ENCODE assay signal across 8 cellular contexts in the genomic region with DNA sequence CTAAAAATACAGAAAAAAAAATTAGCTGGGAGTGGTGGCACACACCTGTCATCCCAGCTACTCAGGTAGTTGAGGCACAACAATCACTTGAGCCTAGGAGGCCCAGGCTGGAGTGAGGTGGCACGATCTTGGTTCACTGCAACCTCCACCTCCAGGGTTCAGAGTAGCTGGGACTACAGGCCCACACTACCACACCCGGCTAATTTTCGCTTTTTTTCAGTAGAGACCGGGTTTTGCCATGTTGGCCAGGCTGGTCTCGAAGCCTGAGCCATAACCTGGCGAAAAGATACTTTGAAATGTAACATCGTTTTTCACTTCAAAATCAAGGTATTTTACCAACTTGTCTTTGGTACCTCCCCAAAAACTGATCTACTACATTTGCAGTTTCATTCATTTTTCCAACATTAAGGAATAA. TPM values are rescaled to one million over a fixed set of nuclear protein-coding genes. Genes with fewer than 3 reads are reported as not detected.
DNase-seq lines count a peak whose midpoint lies in the region; ATAC-seq and TF ChIP-seq lines count a peak whose summit lies in the region.
"Had no signal": no experiment of that assay in that cellular context is flagged by ENCODE, and none has a peak within 500 bp of the region (broad histone marks: within the 10 kb centered on the region; RNA-seq: fewer than 3 reads in every experiment).

No MANE protein-coding gene starts in this region.

- H3K27ac ChIP-seq in CD4-positive, alpha-beta memory T cell (ENCODE audit: low read depth, low read length), result no peak overlapping the region
- peak overlapping the region; percentile 5; the same call in 1 of the 2 replicates for H3K27ac ChIP-seq in KMS-11
- H3K27ac ChIP-seq: left lung had no signal

- CTCF ChIA-PET in CD4-positive, alpha-beta memory T cell (lab: Charles Lee; ENCODE audit: partially characterized antibody), result interaction anchor here (0.7 kb wide), 1 partner anchor 374 kb away, joined by 3 read pairs; no protein-coding TSS in a partner anchor

- no peaks in the 10 kb centered on the region for H3K27me3 Mint-ChIP-seq in CD4-positive, alpha-beta memory T cell
- H3K27me3 Mint-ChIP-seq in activated naive CD8-positive, alpha-beta T cell treated with anti-CD3 and anti-CD28 coated beads, Interleukin-2, amount 50 U/mL, for 24 hours, result peaks cover 4% of the 10 kb centered on the region

- no peak overlapping the region for H2AFZ ChIP-seq in KMS-11 (ENCODE audit: low read depth)

- no peak for TF ChIP-seq CTCF in KMS-11 (conservative IDR thresholded peaks at IDR 0.05; ENCODE audit: low read depth, low read length)

- peak; percentile 47 for ATAC-seq in activated naive CD8-positive, alpha-beta T cell treated with anti-CD3 and anti-CD28 coated beads, Interleukin-2, amount 50 U/mL, for 24 hours
- no peak for ATAC-seq in HG02623 (IDR thresholded peaks at IDR 0.05; ENCODE audit: unreplicated experiment)
- ATAC-seq: left lung had no signal

- POLR2A ChIA-PET in CD4-positive, alpha-beta memory T cell (lab: Charles Lee; ENCODE audit: partially characterized antibody), result interaction anchor here (1.8 kb wide), 1 partner anchor 38 kb away, joined by 4 read pairs; a partner anchor contains a TSS

- H3K9me3 Mint-ChIP-seq in CD4-positive, alpha-beta memory T cell, result no peaks in the 10 kb centered on the region
- H3K9me3 Mint-ChIP-seq in activated naive CD8-positive, alpha-beta T cell treated with anti-CD3 and anti-CD28 coated beads, Interleukin-2, amount 50 U/mL, for 24 hours, result no peaks in the 10 kb centered on the region

- peaks cover 51 to 71% of the 10 kb centered on the region in 2 donors for H3K36me3 Mint-ChIP-seq in CD4-positive, alpha-beta memory T cell
- peaks cover 62% of the 10 kb centered on the region for H3K36me3 Mint-ChIP-seq in activated naive CD8-positive, alpha-beta T cell treated with anti-CD3 and anti-CD28 coated beads, Interleukin-2, amount 50 U/mL, for 24 hours (ENCODE audit: low read depth)

- no peaks in the 10 kb centered on the region for H3K9me3 ChIP-seq in CD4-positive, alpha-beta memory T cell (ENCODE audit: control insufficient read depth in 1 of 2, low read length in 2 of 2)
- H3K9me3 ChIP-seq: left lung had no signal

- H3K4me2 ChIP-seq in KMS-11, result no peak overlapping the region

- peak overlapping the region in 6 of 7 donors; percentile 37 to 97 (median 66) for H3K27ac Mint-ChIP-seq in CD4-positive, alpha-beta memory T cell
- H3K27ac Mint-ChIP-seq in activated naive CD8-positive, alpha-beta T cell treated with anti-CD3 and anti-CD28 coated beads, Interleukin-2, amount 50 U/mL, for 24 hours, result peak overlapping the region; percentile 100

- intact Hi-C loops in CD4-positive, alpha-beta memory T cell (cut with micrococcal nuclease), result loop anchor here (10.0 kb wide), 1 partner anchor 1103 kb away; no protein-coding TSS in a partner anchor
- intact Hi-C loops in posterior vena cava (cut with DNase I), result no loop called here

- H4K20me1 ChIP-seq in KMS-11 (ENCODE audit: insufficient read depth), result peaks cover 41% of the 10 kb centered on the region

- peaks cover 41% of the 10 kb centered on the region for H3K4me1 ChIP-seq in CD4-positive, alpha-beta memory T cell (ENCODE audit: insufficient read depth, low read length)
- H3K4me1 ChIP-seq in KMS-11 (ENCODE audit: low read depth, poor library complexity, severe bottlenecking), result peaks cover 39% of the 10 kb centered on the region

- peaks cover 29% of the 10 kb centered on the region for H3K79me2 ChIP-seq in KMS-11 (ENCODE audit: insufficient read depth, low read depth)

- no peak for DNase-seq in CD4-positive, alpha-beta memory T cell
- DNase-seq in activated naive CD8-positive, alpha-beta T cell treated with anti-CD3 and anti-CD28 coated beads, Interleukin-2, amount 50 U/mL, for 24 hours, result peak; percentile 50
- DNase-seq in posterior vena cava (ENCODE audit: low spot score) (no peak), H4 (ENCODE audit: low spot score) (no peak)
- DNase-seq: left lung, SW 1271 had no signal

- no peak overlapping the region for H3K4me3 ChIP-seq in CD4-positive, alpha-beta memory T cell (ENCODE audit: low read length in 2 of 2)
- H3K4me3 ChIP-seq in KMS-11 (IDR thresholded peaks at IDR 0.05; ENCODE audit: insufficient read depth, low read depth, low read length), result no peak overlapping the region
- H3K4me3 ChIP-seq: left lung had no signal

- H3K9ac ChIP-seq in KMS-11, result no peak overlapping the region

- peaks cover 45% of the 10 kb centered on the region for H3K36me3 ChIP-seq in CD4-positive, alpha-beta memory T cell (ENCODE audit: insufficient read depth, low read length)
- peaks cover 37% of the 10 kb centered on the region for H3K36me3 ChIP-seq in KMS-11 (ENCODE audit: insufficient read depth)

- no peak overlapping the region for H3K4me3 Mint-ChIP-seq in CD4-positive, alpha-beta memory T cell
- H3K4me3 Mint-ChIP-seq in activated naive CD8-positive, alpha-beta T cell treated with anti-CD3 and anti-CD28 coated beads, Interleukin-2, amount 50 U/mL, for 24 hours, result peak overlapping the region; percentile 99

- H3K4me1 Mint-ChIP-seq in CD4-positive, alpha-beta memory T cell, result peaks cover 28 to 44% (median 35%) of the 10 kb centered on the region in 4 donors
- peaks cover 35% of the 10 kb centered on the region for H3K4me1 Mint-ChIP-seq in activated naive CD8-positive, alpha-beta T cell treated with anti-CD3 and anti-CD28 coated beads, Interleukin-2, amount 50 U/mL, for 24 hours

- no peaks in the 10 kb centered on the region for H3K27me3 ChIP-seq in CD4-positive, alpha-beta memory T cell (ENCODE audit: insufficient read depth, low read length)
- H3K27me3 ChIP-seq in KMS-11 (ENCODE audit: insufficient read depth, low read depth), result no peaks in the 10 kb centered on the region
- H3K27me3 ChIP-seq: left lung had no signal

RNA-seq across cellular contexts. Expression of a gene that starts 6.1 kb away (rescaled TPM):
- total RNA-seq in CD4-positive, alpha-beta memory T cell, result 100 to 1,000 TPM; 676 to 709 TPM
- polyA plus RNA-seq in CD4-positive, alpha-beta memory T cell, result 100 to 1,000 TPM; 312 to 395 TPM
- 100 to 1,000 TPM; 185 to 193 TPM for total RNA-seq in posterior vena cava
- total RNA-seq in H4 (2014; rRNA removed; shearing (Covaris generic)), result 335 and 341 TPM in 2 replicates

RNA-seq across cellular contexts. Expression of a gene that starts 6.4 kb away (rescaled TPM):
- 10 to 100 TPM; 24.3 to 26.5 TPM for total RNA-seq in CD4-positive, alpha-beta memory T cell
- polyA plus RNA-seq in CD4-positive, alpha-beta memory T cell, result 1 to 10 TPM in 1 of 2 donors, under 1 TPM in 1; 0.95 to 2.2 TPM
- total RNA-seq in posterior vena cava, result 10 to 100 TPM; 12.0 to 15.0 TPM
- total RNA-seq in H4 (2014; rRNA removed; shearing (Covaris generic)), result 2.0 and 2.3 TPM in 2 replicates

RNA-seq across cellular contexts. Expression of a gene that starts 37.1 kb away (rescaled TPM):
- 10 to 100 TPM in 1 of 2 experiments, 1 to 10 TPM in 1; 9.0 to 10.2 TPM for total RNA-seq in CD4-positive, alpha-beta memory T cell
- polyA plus RNA-seq in CD4-positive, alpha-beta memory T cell, result 1 to 10 TPM; 6.1 to 7.0 TPM
- 1 to 10 TPM; 5.4 to 8.4 TPM for total RNA-seq in posterior vena cava
- 25.0 and 27.6 TPM in 2 replicates for total RNA-seq in H4 (2014; rRNA removed; shearing (Covaris generic))

RNA-seq across cellular contexts. Expression of a gene that starts 37.3 kb away (rescaled TPM):
- total RNA-seq in CD4-positive, alpha-beta memory T cell, result 10 to 100 TPM; 13.4 to 13.5 TPM
- polyA plus RNA-seq in CD4-positive, alpha-beta memory T cell, result 1 to 10 TPM; 3.6 to 9.7 TPM
- 1 to 10 TPM; 8.7 to 8.8 TPM for total RNA-seq in posterior vena cava
- total RNA-seq in H4 (2014; rRNA removed; shearing (Covaris generic)), result 24.7 and 27.8 TPM in 2 replicates

RNA-seq across cellular contexts. Expression of a gene that starts 55.4 kb away (rescaled TPM):
- not detected for total RNA-seq in CD4-positive, alpha-beta memory T cell
- polyA plus RNA-seq in CD4-positive, alpha-beta memory T cell, result not detected
- total RNA-seq in posterior vena cava, result under 1 TPM in 1 of 2 donors, not detected in 1; 0.65 TPM
- not detected in 2 replicates for total RNA-seq in H4 (2014; rRNA removed; shearing (Covaris generic))
